In genomic region chr19:45179063-45179847, GRCh38 we compare ENCODE assay signal across 8 cellular contexts. TPM values are rescaled to one million over a fixed set of nuclear protein-coding genes. Genes with fewer than 3 reads are reported as not detected.
A peak's percentile ranks its signal among the peaks of the same experiment; 100 is the strongest.
DNase-seq lines count a peak whose midpoint lies in the region; ATAC-seq and TF ChIP-seq lines count a peak whose summit lies in the region.

No MANE protein-coding gene starts in this region.

- H4K20me1 ChIP-seq in mammary epithelial cell (ENCODE audit: insufficient read depth, low read length), result no peaks in the 10 kb centered on the region

- no peak for TF ChIP-seq CTCF in mammary epithelial cell (conservative IDR thresholded peaks at IDR 0.05 in 1 of 2, IDR thresholded peaks at IDR 0.05 in 1 of 2; ENCODE audit: extremely low read depth in 1 of 2, insufficient read depth in 1 of 2, low read depth in 1 of 2, low read length in 2 of 2)
- TF ChIP-seq CTCF in left lung (IDR thresholded peaks at IDR 0.05), result no peak

- ATAC-seq in left lung, result peak; percentile 2
- no peak for ATAC-seq in HG02970 (IDR thresholded peaks at IDR 0.05; ENCODE audit: low FRiP score, unreplicated experiment)

- H3K4me3 ChIP-seq in SK-N-MC, result peak overlapping the region; percentile 87
- H3K4me3 ChIP-seq in mammary epithelial cell (replicated peaks in 1 of 3; ENCODE audit: insufficient read depth in 1 of 3, low read depth in 2 of 3, low read length in 3 of 3), result peak overlapping the region; percentile 67 to 92 (median 88)
- H3K4me3 ChIP-seq in left lung, result peak overlapping the region; percentile 88 to 96

- H3K4me1 ChIP-seq in mammary epithelial cell (ENCODE audit: insufficient read depth, low read length) (peaks cover 25% of the 10 kb centered on the region), left lung (peaks cover 13 to 68% of the 10 kb centered on the region in 2 donors)

- DNase-seq in DMS53 (lab: John Stamatoyannopoulos, UW), result peak; percentile 63
- DNase-seq in DMS53 treated with DMSO at 0.1 percent for 48 hours (lab: John Stamatoyannopoulos, UW; ENCODE audit: unreplicated experiment), result no peak
- DNase-seq in SK-N-MC (ENCODE audit: low read depth, low spot score), result no peak
- peak; percentile 42 for DNase-seq in mammary epithelial cell
- DNase-seq in left lung, result peak; percentile 44 to 89
- peak; percentile 42 for DNase-seq in stimulated activated naive CD4-positive, alpha-beta T cell treated with Interleukin-2 at 50 U/mL for 16 hours (lab: John Stamatoyannopoulos, UW)
- no peak for DNase-seq in iPS-NIHi7 (ENCODE audit: extremely low spot score)

- CTCF ChIA-PET in mammary epithelial cell (lab: Charles Lee; ENCODE audit: low non-redundant PET), result interaction anchor here (0.6 kb wide), 1 partner anchor 87 kb away, joined by 3 read pairs; no protein-coding TSS in a partner anchor

- peak overlapping the region; percentile 97 for H2AFZ ChIP-seq in mammary epithelial cell (ENCODE audit: low read depth, low read length)

- H3K27me3 ChIP-seq in mammary epithelial cell (ENCODE audit: insufficient read depth, low read length), result no peaks in the 10 kb centered on the region
- H3K27me3 ChIP-seq in left lung, result no peaks in the 10 kb centered on the region

- dilution Hi-C loops in mammary epithelial cell (cut with HindIII; ENCODE audit: low sequenced_read_pairs), result loop anchor here (5.0 kb wide), 1 partner anchor 128 kb away; no protein-coding TSS in a partner anchor

- H3K9ac ChIP-seq in SK-N-MC (ENCODE audit: insufficient read length), result peak overlapping the region; percentile 75
- H3K9ac ChIP-seq in mammary epithelial cell (ENCODE audit: insufficient read depth, low read length), result peak overlapping the region; percentile 80

- no peaks in the 10 kb centered on the region for H3K36me3 ChIP-seq in SK-N-MC (ENCODE audit: insufficient read depth, low read length)
- no peaks in the 10 kb centered on the region for H3K36me3 ChIP-seq in mammary epithelial cell (ENCODE audit: insufficient read depth, low read length)
- peaks cover 0 to 6% of the 10 kb centered on the region in 2 donors for H3K36me3 ChIP-seq in left lung

- intact Hi-C loops in mammary epithelial cell (cut with micrococcal nuclease), result loop anchor here (5.0 kb wide), 3 partner anchors 102 to 298 kb away; partner anchors contain the start of genes GEMIN7, RELB and ZNF296
- intact Hi-C loops in left lung (cut with DNase I), result no loop called here

- H3K4me2 ChIP-seq in mammary epithelial cell (ENCODE audit: insufficient read depth, low read depth, low read length), result peak overlapping the region; percentile 91

- BruUV-seq in mammary epithelial cell (replicated peaks; lab: Mats Ljungman, UMichigan), result TSS peak; percentile 51

- WGBS in mammary epithelial cell (ENCODE audit: low coverage, missing lambda C conversion rate), result 0% methylated on average over 7 of the region's 92 CpGs

- in situ Hi-C loops in mammary epithelial cell (cut with MboI; ENCODE audit: low sequenced_read_pairs in 2 of 2), result loop anchor here in 1 of 2 donors (5.0 to 25.0 kb wide), 3 partner anchors 87 to 308 kb away; partner anchors contain the start of genes KLC3, PPM1N, PPP1R37 and RTN2

- H3K9me3 ChIP-seq in SK-N-MC (ENCODE audit: low read depth, low read length), result no peaks in the 10 kb centered on the region
- no peaks in the 10 kb centered on the region for H3K9me3 ChIP-seq in mammary epithelial cell (replicated peaks; ENCODE audit: insufficient read depth, low read length)
- H3K9me3 ChIP-seq in left lung, result no peaks in the 10 kb centered on the region

- H3K27ac ChIP-seq in SK-N-MC (no peak overlapping the region), mammary epithelial cell (ENCODE audit: insufficient read depth, low read depth, low read length) (peak overlapping the region; percentile 72), left lung (peak overlapping the region; percentile 84 to 97)

- H3K79me2 ChIP-seq in mammary epithelial cell (ENCODE audit: insufficient read depth, low read length), result peaks cover 30% of the 10 kb centered on the region

RNA-seq across cellular contexts. Expression of gene BLOC1S3, which starts 0.7 kb away (rescaled TPM):
- total RNA-seq in mammary epithelial cell, result 10 to 100 TPM in 1 of 2 donors, 1 to 10 TPM in 1; 7.8 to 14.4 TPM
- 7.3 TPM for polyA plus RNA-seq in mammary epithelial cell
- 14.7 TPM for polyA minus RNA-seq in mammary epithelial cell
- 10 to 100 TPM; 13.8 to 15.8 TPM for total RNA-seq in left lung

RNA-seq across cellular contexts. Expression of gene TRAPPC6A, which starts 1.2 kb away (rescaled TPM):
- 1 to 10 TPM; 7.0 to 9.7 TPM for total RNA-seq in mammary epithelial cell
- 14.2 TPM for polyA plus RNA-seq in mammary epithelial cell
- polyA minus RNA-seq in mammary epithelial cell, result 3.2 TPM
- 10 to 100 TPM; 13.0 to 13.6 TPM for total RNA-seq in left lung

RNA-seq across cellular contexts. Expression of gene NKPD1, which starts 18.5 kb away (rescaled TPM):
- total RNA-seq in mammary epithelial cell, result 1 to 10 TPM in 1 of 2 donors, under 1 TPM in 1; 0.92 to 1.8 TPM
- 0.79 TPM for polyA plus RNA-seq in mammary epithelial cell
- 2.8 TPM for polyA minus RNA-seq in mammary epithelial cell
- not detected for total RNA-seq in left lung

Comparison
In these comparisons a context has a peak if more than half of its experiments do, and no peak if none do; other contexts are left out.
1. DNase-seq: peak in DMS53 (single experiment), mammary epithelial cell (single experiment), left lung (2 of 2) and stimulated activated naive CD4-positive, alpha-beta T cell treated with Interleukin-2 at 50 U/mL for 16 hours (single experiment); none in DMS53 treated with DMSO at 0.1 percent for 48 hours (single experiment), SK-N-MC (single experiment) and iPS-NIHi7 (single experiment).
2. Peak in every context shown above with its lines, with median percentiles within 50 percentile points of each other: H3K4me3 ChIP-seq.